9 cellular contexts compared by ENCODE assay signal in the genomic region with DNA sequence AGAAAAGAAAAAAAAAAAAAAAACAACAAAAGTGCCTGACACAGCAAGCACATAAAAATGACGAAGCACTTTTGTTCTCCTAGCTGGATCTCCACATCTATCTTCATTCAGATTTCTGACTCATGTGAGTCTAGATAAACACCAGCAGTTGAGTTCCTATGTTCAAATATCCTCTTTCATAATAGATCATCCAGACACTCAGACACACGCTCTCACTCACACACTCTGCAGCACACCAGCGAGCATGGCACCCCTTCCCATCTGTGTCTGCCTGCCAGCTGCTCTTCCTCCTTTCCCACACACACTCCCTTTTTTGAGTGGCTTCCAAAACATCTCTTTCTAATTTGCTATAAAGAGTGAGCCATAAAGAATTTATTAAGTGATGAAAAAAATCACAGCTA. TPM values are rescaled to one million over a fixed set of nuclear protein-coding genes. Genes with fewer than 3 reads are reported as not detected.
A peak's percentile ranks its signal among the peaks of the same experiment; 100 is the strongest.
DNase-seq lines count a peak whose midpoint lies in the region; ATAC-seq, FAIRE-seq and TF ChIP-seq lines count a peak whose summit lies in the region.
"Had no signal": no experiment of that assay in that cellular context is flagged by ENCODE, and none has a peak within 500 bp of the region (broad histone marks: within the 10 kb centered on the region; RNA-seq: fewer than 3 reads in every experiment).

No MANE protein-coding gene starts in this region.

- H3K4me3 ChIP-seq in AG04450 (ENCODE audit: low read depth, low read length): no peak overlapping the region
- H3K4me3 ChIP-seq in adipocyte (ENCODE audit: low read length): no peak overlapping the region

- peak; percentile 80 for DNase-seq in AG04450 (ENCODE audit: low read depth, low spot score)
- peak; percentile 70 for DNase-seq in HTR-8/SVneo (ENCODE audit: insufficient read length, low spot score)
- DNase-seq in adipocyte (ENCODE audit: low read depth): peak; percentile 93
- peak; percentile 81 for DNase-seq in left kidney (ENCODE audit: low read depth, low spot score)
- DNase-seq in activated T-cell treated with anti-CD3 and anti-CD28 coated beads, Interleukin-2, amount 50 U/mL, for 1 hour: no peak
- DNase-seq: activated effector memory CD4-positive, alpha-beta T cell treated with anti-CD3 and anti-CD28 coated beads, Interleukin-2, amount 50 U/mL, for 16 hours had no signal

- CTCF ChIA-PET in AG04450 (lab: Charles Lee): interaction anchor here (1.3 to 3.0 kb wide), 2 partner anchors 27 to 260 kb away, joined by 3 to 11 read pairs; no protein-coding TSS in a partner anchor

- H3K4me1 ChIP-seq in adipocyte (ENCODE audit: control insufficient read depth, insufficient read depth, low read length): peaks cover 19% of the 10 kb centered on the region

- H3K9me3 ChIP-seq in AG04450 (ENCODE audit: control insufficient read depth, insufficient read depth, low read length) (no peaks in the 10 kb centered on the region), adipocyte (ENCODE audit: control insufficient read depth, low read length) (no peaks in the 10 kb centered on the region)

- H3K36me3 ChIP-seq in adipocyte (ENCODE audit: control insufficient read depth, insufficient read depth, low read length, severe bottlenecking): peaks cover 24% of the 10 kb centered on the region

- no peaks in the 10 kb centered on the region for H3K27me3 ChIP-seq in AG04450 (ENCODE audit: control insufficient read depth, insufficient read depth, low read length)
- no peaks in the 10 kb centered on the region for H3K27me3 ChIP-seq in adipocyte (replicated peaks; ENCODE audit: control insufficient read depth, insufficient read depth, low read length)

- H3K9ac ChIP-seq in adipocyte (ENCODE audit: low read length): peak overlapping the region; percentile 57

- ATAC-seq in HG03571 (IDR thresholded peaks at IDR 0.05; ENCODE audit: unreplicated experiment) (no peak), HG02884 (IDR thresholded peaks at IDR 0.05; ENCODE audit: unreplicated experiment) (no peak), HG02642 (IDR thresholded peaks at IDR 0.05; ENCODE audit: poor library complexity, unreplicated experiment) (no peak)

- FAIRE-seq in HTR-8/SVneo (lab: Jason Lieb, UNC): no peak

- TF ChIP-seq CTCF in AG04450 (IDR thresholded peaks at IDR 0.05; ENCODE audit: low read depth, low read length): no peak

- POLR2A ChIA-PET in AG04450 (lab: Yijun Ruan, JAX): interaction anchor here (0.8 to 2.7 kb wide), 5 partner anchors 13 to 168 kb away, joined by 3 to 19 read pairs (median 5); partner anchors contain the start of genes HEXA and PKM

- peak overlapping the region; percentile 87 for H3K27ac ChIP-seq in AG04450 (ENCODE audit: low read depth, low read length)

RNA-seq across cellular contexts. Expression of gene CELF6, which starts 19.8 kb away (rescaled TPM):
- 0.07 and 0.10 TPM in 2 replicates for polyA plus RNA-seq in AG04450 (2011; rRNA removed)
- not detected in 2 replicates for polyA minus RNA-seq in AG04450 (2011; rRNA and poly(A)+ RNA removed)

RNA-seq across cellular contexts. Expression of gene HEXA, which starts 36.0 kb away (rescaled TPM):
- 191 and 200 TPM in 2 replicates for polyA plus RNA-seq in AG04450 (2011; rRNA removed)
- polyA minus RNA-seq in AG04450 (2011; rRNA and poly(A)+ RNA removed): 39.3 and 47.9 TPM in 2 replicates

RNA-seq across cellular contexts. Expression of gene TMEM202, which starts 58.3 kb away (rescaled TPM):
- polyA plus RNA-seq in AG04450 (2011; rRNA removed): not detected in 2 replicates
- polyA minus RNA-seq in AG04450 (2011; rRNA and poly(A)+ RNA removed): not detected in 2 replicates
